Comparison of ENCODE assay signal across 25 cellular contexts in genomic region chr9:132639322-132639721, GRCh38. TPM values are rescaled to one million over a fixed set of nuclear protein-coding genes. Genes with fewer than 3 reads are reported as not detected.
"Had no signal": no experiment of that assay in that cellular context is flagged by ENCODE, and none has a peak within 500 bp of the region (broad histone marks: within the 10 kb centered on the region; RNA-seq: fewer than 3 reads in every experiment).

No MANE protein-coding gene starts in this region.

- H3K4me3 ChIP-seq: ascending aorta, cardiac muscle cell, coronary artery, lower lobe of right lung, right lobe of liver, spleen had no signal

- H3K27me3 ChIP-seq: ascending aorta, cardiac muscle cell, right lobe of liver, spleen had no signal

- H3K4me1 ChIP-seq: ascending aorta, lower lobe of right lung, right lobe of liver, spleen had no signal

- DNase-seq: activated CD4-positive, alpha-beta T cell treated with anti-CD3 and anti-CD28 coated beads for 36 hours; activated CD8-positive, alpha-beta memory T cell treated with anti-CD3 and anti-CD28 coated beads, Interleukin-2, amount 50 U/mL, for 48 hours; activated CD8-positive, alpha-beta T cell treated with anti-CD3 and anti-CD28 coated beads for 36 hours; activated naive CD4-positive, alpha-beta T cell; activated naive CD8-positive, alpha-beta T cell treated with anti-CD3 and anti-CD28 coated beads, Interleukin-2, amount 50 U/mL, for 24 hours; effector CD4-positive, alpha-beta T cell; hippocampal formation; lower lobe of right lung; midbrain; natural killer cell; nucleus accumbens; right lobe of liver; spleen; stimulated activated CD4-positive, alpha-beta T cell treated with anti-CD3 and anti-CD28 coated beads, Interleukin-1b, Interleukin-23, amount 100 ng/mL, for 48 hours; stimulated activated naive B cell treated with anti-CD40 and anti-IgM and Interleukin-4, amounts not matched to agents 10 μg/mL and 1 μg/mL and 100 μg/mL, for 72 hours; T1000; trophoblast cell; WERI-Rb-1 had no signal

- H3K27ac ChIP-seq: ascending aorta, cardiac muscle cell, coronary artery, lower lobe of right lung, right lobe of liver, spleen, WERI-Rb-1 had no signal

- H3K9me3 ChIP-seq: ascending aorta, lower lobe of right lung, right lobe of liver, spleen had no signal

RNA-seq across cellular contexts. Expression of gene BARHL1, which starts 56.9 kb away (rescaled TPM):
- total RNA-seq: activated CD4-positive, alpha-beta T cell treated with anti-CD3 and anti-CD28 coated beads for 36 hours; activated CD8-positive, alpha-beta T cell treated with anti-CD3 and anti-CD28 coated beads for 36 hours; ascending aorta; cardiac muscle cell; fibroblast of lung; kidney epithelial cell; lower lobe of right lung; natural killer cell; progenitor cell of endocrine pancreas; right lobe of liver; spleen; subcutaneous adipose tissue had no signal
